13 cellular contexts compared by ENCODE assay signal in genomic region chr2:43135583-43135982, GRCh38.
A peak's percentile ranks its signal among the peaks of the same experiment; 100 is the strongest.
DNase-seq lines count a peak whose midpoint lies in the region; ATAC-seq and TF ChIP-seq lines count a peak whose summit lies in the region.
"Had no signal": no experiment of that assay in that cellular context is flagged by ENCODE, and none has a peak within 500 bp of the region (broad histone marks: within the 10 kb centered on the region; RNA-seq: fewer than 3 reads in every experiment).

No MANE protein-coding gene starts in this region.

- H3K36me3 Mint-ChIP-seq in activated naive CD8-positive, alpha-beta T cell treated with anti-CD3 and anti-CD28 coated beads for 36 hours, result peaks cover 10% of the 10 kb centered on the region

- H3K4me2 ChIP-seq in mesendoderm (ENCODE audit: low read length), result no peak overlapping the region

- H3K4me1 Mint-ChIP-seq in activated naive CD8-positive, alpha-beta T cell treated with anti-CD3 and anti-CD28 coated beads for 36 hours, result peaks cover 90% of the 10 kb centered on the region

- H3K79me1 ChIP-seq in mesendoderm (ENCODE audit: low read length), result no peaks in the 10 kb centered on the region

- H3K9me3 ChIP-seq in left ventricle myocardium inferior (replicated peaks), result no peaks in the 10 kb centered on the region
- no peaks in the 10 kb centered on the region for H3K9me3 ChIP-seq in uterus
- H3K9me3 ChIP-seq: prostate gland had no signal

- peak overlapping the region; percentile 70 for H3K27ac ChIP-seq in left ventricle myocardium inferior (replicated peaks)
- no peak overlapping the region for H3K27ac ChIP-seq in mesendoderm (ENCODE audit: low read depth, low read length)
- peak overlapping the region; percentile 17 to 55 for H3K27ac ChIP-seq in uterus
- H3K27ac ChIP-seq: C4-2B, prostate gland had no signal

- no CpG with 5 or more reads among the region's 6 CpGs for WGBS in mesendoderm (ENCODE audit: extremely low coverage, insufficient coverage, low lambda C conversion rate)

- H3K9ac ChIP-seq in mesendoderm (ENCODE audit: low read length), result no peak overlapping the region

- peak overlapping the region; percentile 93 for H3K27ac Mint-ChIP-seq in activated naive CD8-positive, alpha-beta T cell treated with anti-CD3 and anti-CD28 coated beads for 36 hours

- H3K23ac ChIP-seq in mesendoderm (ENCODE audit: low read length), result no peak overlapping the region

- H3K18ac ChIP-seq in mesendoderm (ENCODE audit: low read length), result no peak overlapping the region

- H3K9me3 Mint-ChIP-seq in activated naive CD8-positive, alpha-beta T cell treated with anti-CD3 and anti-CD28 coated beads for 36 hours, result no peaks in the 10 kb centered on the region

- H3K4me3 Mint-ChIP-seq in activated naive CD8-positive, alpha-beta T cell treated with anti-CD3 and anti-CD28 coated beads for 36 hours, result peak overlapping the region; percentile 69

- H3K27me3 ChIP-seq in left ventricle myocardium inferior (ENCODE audit: low read depth), result no peaks in the 10 kb centered on the region
- H3K27me3 ChIP-seq in mesendoderm (ENCODE audit: insufficient read depth, low read length, poor library complexity), result no peaks in the 10 kb centered on the region
- no peaks in the 10 kb centered on the region for H3K27me3 ChIP-seq in uterus
- H3K27me3 ChIP-seq: dorsolateral prefrontal cortex had no signal

- no peaks in the 10 kb centered on the region for H3K27me3 Mint-ChIP-seq in activated naive CD8-positive, alpha-beta T cell treated with anti-CD3 and anti-CD28 coated beads for 36 hours

- H3K56ac ChIP-seq in mesendoderm (ENCODE audit: low read length), result peak overlapping the region; percentile 50

- no peak for TF ChIP-seq POLR2A in uterus (IDR thresholded peaks at IDR 0.05)

- DNase-seq in left ventricle myocardium inferior (no peak), cardiac septum (ENCODE audit: low spot score) (no peak), mesendoderm (no peak), uterus (no peak)
- DNase-seq in activated naive CD8-positive, alpha-beta T cell treated with anti-CD3 and anti-CD28 coated beads for 36 hours, result no peak
- DNase-seq: activated T-cell treated with anti-CD3 and anti-CD28 coated beads, Interleukin-2, amount 50 U/mL, for 1 hour; NCI-H226 had no signal

- intact Hi-C loops in left ventricle myocardium inferior (cut with micrococcal nuclease) (loop anchor here (10.0 kb wide), 2 partner anchors 89 to 311 kb away; partner anchors contain the start of gene ZFP36L2), cardiac septum (cut with DNase I) (loop anchor here (10.0 kb wide), 1 partner anchor 311 kb away; no protein-coding TSS in a partner anchor), uterus (cut with DNase I; ENCODE audit: low total_unique reads) (no loop called here)

- no peak for ATAC-seq in activated CD4-positive, CD25-positive, alpha-beta regulatory T cell treated with anti-CD3 and anti-CD28 coated beads, Interleukin-2, amount 50 U/mL, for 24 hours
- ATAC-seq in GM21737 (IDR thresholded peaks at IDR 0.05; ENCODE audit: unreplicated experiment), result no peak
- ATAC-seq in GM19452 (IDR thresholded peaks at IDR 0.05; ENCODE audit: unreplicated experiment), result no peak

- H3K4me1 ChIP-seq in left ventricle myocardium inferior, result peaks cover 61% of the 10 kb centered on the region
- H3K4me1 ChIP-seq in mesendoderm (ENCODE audit: control insufficient read depth, low read depth, low read length), result peaks cover 1% of the 10 kb centered on the region
- H3K4me1 ChIP-seq in uterus, result no peaks in the 10 kb centered on the region

- no peak overlapping the region for H4K8ac ChIP-seq in mesendoderm (ENCODE audit: low read depth, low read length)

- H2BK15ac ChIP-seq in mesendoderm (replicated peaks; ENCODE audit: low read depth), result no peak overlapping the region

- TF ChIP-seq CTCF in left ventricle myocardium inferior (IDR thresholded peaks at IDR 0.05; ENCODE audit: borderline replicate concordance), result no peak
- TF ChIP-seq CTCF in uterus (IDR thresholded peaks at IDR 0.05), result no peak

- H2BK5ac ChIP-seq in mesendoderm (ENCODE audit: low read length), result no peak overlapping the region

- H3K36me3 ChIP-seq in left ventricle myocardium inferior (no peaks in the 10 kb centered on the region), mesendoderm (ENCODE audit: control insufficient read depth, insufficient read depth, low read length) (no peaks in the 10 kb centered on the region), uterus (no peaks in the 10 kb centered on the region)
- H3K36me3 ChIP-seq: prostate gland had no signal

- no peaks in the 10 kb centered on the region for H3K79me2 ChIP-seq in mesendoderm (ENCODE audit: control insufficient read depth, insufficient read depth, low read length)

- no peak overlapping the region for H3K4me3 ChIP-seq in left ventricle myocardium inferior
- H3K4me3 ChIP-seq in mesendoderm (ENCODE audit: low read length), result no peak overlapping the region
- no peak overlapping the region for H3K4me3 ChIP-seq in uterus
- H3K4me3 ChIP-seq: dorsolateral prefrontal cortex, prostate gland had no signal

- H2BK120ac ChIP-seq in mesendoderm (ENCODE audit: low read depth, low read length), result no peak overlapping the region

- H4K5ac ChIP-seq in mesendoderm (ENCODE audit: low read length), result peak overlapping the region; percentile 12

- H2AK5ac ChIP-seq in mesendoderm (ENCODE audit: low read length), result no peak overlapping the region

- H3K4ac ChIP-seq in mesendoderm (ENCODE audit: low read depth, low read length), result peak overlapping the region; percentile 17
